8 cellular contexts compared by ENCODE assay signal in genomic region chr4:121800638-121800960, GRCh38. TPM values are rescaled to one million over a fixed set of nuclear protein-coding genes. Genes with fewer than 3 reads are reported as not detected.
DNase-seq lines count a peak whose midpoint lies in the region; ATAC-seq and TF ChIP-seq lines count a peak whose summit lies in the region.

No MANE protein-coding gene starts in this region.

- peak; percentile 2 for ATAC-seq in GM18870 (IDR thresholded peaks at IDR 0.05; ENCODE audit: unreplicated experiment)
- peak; percentile 7 for ATAC-seq in HG02840 (IDR thresholded peaks at IDR 0.05; ENCODE audit: low FRiP score, unreplicated experiment)
- ATAC-seq in RWPE2 (ENCODE audit: low read depth), result no peak
- no peak for ATAC-seq in omental fat pad (ENCODE audit: low FRiP score)

- H3K4me3 ChIP-seq in RWPE2 (ENCODE audit: severe bottlenecking) (peak overlapping the region; percentile 90), fibroblast of pulmonary artery (replicated peaks; ENCODE audit: low read depth, low read length) (peak overlapping the region; percentile 86), rectal smooth muscle tissue (ENCODE audit: low read length) (peak overlapping the region; percentile 89)

- no peaks in the 10 kb centered on the region for H3K27me3 ChIP-seq in RWPE2 (ENCODE audit: insufficient read depth, poor library complexity, severe bottlenecking)
- H3K27me3 ChIP-seq in rectal smooth muscle tissue (ENCODE audit: control insufficient read depth, insufficient read depth, low read length), result no peaks in the 10 kb centered on the region

- H3K9me3 ChIP-seq in RWPE2 (ENCODE audit: severe bottlenecking), result no peaks in the 10 kb centered on the region

- peak overlapping the region; percentile 85 for H3K9ac ChIP-seq in rectal smooth muscle tissue (ENCODE audit: low read length)

- TF ChIP-seq CTCF in RWPE2 (IDR thresholded peaks at IDR 0.05; ENCODE audit: poor library complexity, severe bottlenecking) (no peak), fibroblast of pulmonary artery (IDR thresholded peaks at IDR 0.05; ENCODE audit: low read length, missing control alignments) (no peak), omental fat pad (IDR thresholded peaks at IDR 0.05) (no peak)

- no peak for DNase-seq in RWPE2 (ENCODE audit: low spot score)
- DNase-seq in fibroblast of pulmonary artery (ENCODE audit: low read depth), result no peak
- DNase-seq in AG08395 (ENCODE audit: low spot score), result no peak
- no peak for DNase-seq in omental fat pad (ENCODE audit: low spot score)
- no peak for DNase-seq in activated effector memory CD4-positive, alpha-beta T cell treated with Interleukin-2 at 50 U/mL for 16 hours

- peaks cover 8% of the 10 kb centered on the region for H3K4me1 ChIP-seq in RWPE2 (ENCODE audit: insufficient read depth, poor library complexity, severe bottlenecking)
- peaks cover 6% of the 10 kb centered on the region for H3K4me1 ChIP-seq in rectal smooth muscle tissue (ENCODE audit: control insufficient read depth, insufficient read depth, low read length)

- H3K27ac ChIP-seq in RWPE2 (ENCODE audit: poor library complexity, severe bottlenecking), result peak overlapping the region; percentile 58
- peak overlapping the region; percentile 93 for H3K27ac ChIP-seq in rectal smooth muscle tissue (ENCODE audit: low read depth, low read length)

- H3K36me3 ChIP-seq in RWPE2 (ENCODE audit: low read depth) (peaks cover 41% of the 10 kb centered on the region), rectal smooth muscle tissue (ENCODE audit: control insufficient read depth, insufficient read depth, low read length) (no peaks in the 10 kb centered on the region)

RNA-seq across cellular contexts. Expression of gene EXOSC9, which starts 0.5 kb away (rescaled TPM):
- 10 to 100 TPM; 12.6 to 35.9 (median 23.5) TPM for total RNA-seq in omental fat pad

RNA-seq across cellular contexts. Expression of gene CCNA2, which starts 23.1 kb away (rescaled TPM):
- 1 to 10 TPM in 2 of 4 donors, under 1 TPM in 2; 0.44 to 5.5 (median 3.0) TPM for total RNA-seq in omental fat pad

RNA-seq across cellular contexts. Expression of gene SMIM43, which starts 35.6 kb away (rescaled TPM):
- total RNA-seq in omental fat pad, result under 1 TPM in 2 of 4 donors, not detected in 2; 0.24 to 0.37 TPM

Comparison
In these comparisons a context has a peak if more than half of its experiments do, and no peak if none do; other contexts are left out.
1. ATAC-seq: peak in GM18870 (single experiment) and HG02840 (single experiment); none in RWPE2 (single experiment) and omental fat pad (single experiment).
2. Peak in every context shown above with its lines, with median percentiles within 50 percentile points of each other: H3K4me3 ChIP-seq.